ENCODE assay signal across 9 cellular contexts in genomic region chr19:3389876-3390361, GRCh38. TPM values are rescaled to one million over a fixed set of nuclear protein-coding genes. Genes with fewer than 3 reads are reported as not detected.
DNase-seq lines count a peak whose midpoint lies in the region; ATAC-seq and TF ChIP-seq lines count a peak whose summit lies in the region.
"Had no signal": no experiment of that assay in that cellular context is flagged by ENCODE, and none has a peak within 500 bp of the region (broad histone marks: within the 10 kb centered on the region; RNA-seq: fewer than 3 reads in every experiment).

No MANE protein-coding gene starts in this region.

- POLR2A ChIA-PET in CD4-positive, alpha-beta memory T cell (lab: Charles Lee; ENCODE audit: partially characterized antibody) = no interaction called here

- H3K4me2 ChIP-seq in parathyroid adenoma (ENCODE audit: low read length) = peak overlapping the region; percentile 29

- peaks cover 0 to 1% of the 10 kb centered on the region in 2 donors for H3K36me3 Mint-ChIP-seq in CD4-positive, alpha-beta memory T cell

- CTCF ChIA-PET in CD4-positive, alpha-beta memory T cell (lab: Charles Lee; ENCODE audit: partially characterized antibody) = no interaction called here

- H3K36me3 ChIP-seq in esophagus (ENCODE audit: control insufficient read depth in 2 of 2, insufficient read depth in 2 of 2, low read length in 1 of 2) (peaks cover 0 to 13% of the 10 kb centered on the region in 2 donors), parathyroid adenoma (ENCODE audit: control insufficient read depth, insufficient read depth, low read length) (no peaks in the 10 kb centered on the region)
- H3K36me3 ChIP-seq in CD4-positive, alpha-beta memory T cell (ENCODE audit: insufficient read depth, low read length) = no peaks in the 10 kb centered on the region

- H3K27me3 ChIP-seq in esophagus (ENCODE audit: control insufficient read depth in 1 of 2, insufficient read depth in 2 of 2, low read length in 2 of 2) (no peaks in the 10 kb centered on the region), parathyroid adenoma (ENCODE audit: control insufficient read depth, insufficient read depth, low read length) (no peaks in the 10 kb centered on the region)
- no peaks in the 10 kb centered on the region for H3K27me3 ChIP-seq in CD4-positive, alpha-beta memory T cell (ENCODE audit: insufficient read depth, low read length)

- no peak overlapping the region for H3K4me3 ChIP-seq in esophagus (ENCODE audit: low read depth in 1 of 2, low read length in 2 of 2)
- peak overlapping the region; percentile 29 for H3K4me3 ChIP-seq in parathyroid adenoma (ENCODE audit: low read depth, low read length)
- H3K4me3 ChIP-seq in CD4-positive, alpha-beta memory T cell (ENCODE audit: low read length in 2 of 2) = no peak overlapping the region

- in situ Hi-C loops in Caki2 (cut with HindIII; ENCODE audit: low pct_unique_long_range_greater_than_20kb, low sequenced_read_pairs) = no loop called here

- peaks cover 12 to 14% of the 10 kb centered on the region in 2 donors for H3K4me1 ChIP-seq in esophagus (ENCODE audit: control insufficient read depth in 2 of 2, insufficient read depth in 2 of 2, low read length in 1 of 2)
- H3K4me1 ChIP-seq in parathyroid adenoma = peaks cover 50% of the 10 kb centered on the region
- no peaks in the 10 kb centered on the region for H3K4me1 ChIP-seq in CD4-positive, alpha-beta memory T cell (ENCODE audit: insufficient read depth, low read length)
- H3K4me1 ChIP-seq: Caco-2 had no signal

- DNase-seq in Caki2 (ENCODE audit: low read depth) (peak; percentile 42), NCI-H2171 (lab: John Stamatoyannopoulos, UW) (peak; percentile 67), NCI-H2227 (lab: John Stamatoyannopoulos, UW; ENCODE audit: unreplicated experiment) (no peak), left lobe of liver (ENCODE audit: low spot score) (no peak)
- DNase-seq in CD4-positive, alpha-beta memory T cell = no peak
- no peak for DNase-seq in stimulated activated CD4-positive, alpha-beta T cell treated with anti-CD3 and anti-CD28 coated beads, Interleukin-4, amount 100 ng/mL, for 1 hour
- DNase-seq: Caco-2 had no signal

- intact Hi-C loops in CD4-positive, alpha-beta memory T cell (cut with micrococcal nuclease) = no loop called here

- H3K9me3 ChIP-seq in esophagus (ENCODE audit: control insufficient read depth in 2 of 2, insufficient read depth in 1 of 2, low read depth in 1 of 2, low read length in 1 of 2) (no peaks in the 10 kb centered on the region), parathyroid adenoma (ENCODE audit: control insufficient read depth, low read length) (no peaks in the 10 kb centered on the region)
- H3K9me3 ChIP-seq in CD4-positive, alpha-beta memory T cell (ENCODE audit: control insufficient read depth in 1 of 2, low read length in 2 of 2) = no peaks in the 10 kb centered on the region
- H3K9me3 ChIP-seq: Caco-2 had no signal

- peak overlapping the region; percentile 13 for H2AFZ ChIP-seq in parathyroid adenoma

- H3K79me2 ChIP-seq in parathyroid adenoma = peaks cover 57% of the 10 kb centered on the region

- H3K27ac ChIP-seq in esophagus (ENCODE audit: low read depth in 2 of 2, low read length in 1 of 2) (peak overlapping the region; percentile 72 to 83), parathyroid adenoma (peak overlapping the region; percentile 98)
- H3K27ac ChIP-seq in CD4-positive, alpha-beta memory T cell (ENCODE audit: low read depth, low read length) = no peak overlapping the region

- 39 to 43% methylated on average over 17 of the region's 17 CpGs for WGBS in esophagus, 2 donors

- no peaks in the 10 kb centered on the region for H3K27me3 Mint-ChIP-seq in CD4-positive, alpha-beta memory T cell

- ATAC-seq in left lobe of liver = no peak

- H3K27ac Mint-ChIP-seq in CD4-positive, alpha-beta memory T cell = no peak overlapping the region

- H3K9ac ChIP-seq in parathyroid adenoma = no peak overlapping the region

- H3K9me3 Mint-ChIP-seq in CD4-positive, alpha-beta memory T cell = no peaks in the 10 kb centered on the region

- H3K4me1 Mint-ChIP-seq in CD4-positive, alpha-beta memory T cell = peaks cover 6 to 11% (median 7%) of the 10 kb centered on the region in 4 donors

- no peak for TF ChIP-seq CTCF in parathyroid adenoma (IDR thresholded peaks at IDR 0.05)

- H3K4me3 Mint-ChIP-seq in CD4-positive, alpha-beta memory T cell = no peak overlapping the region

RNA-seq across cellular contexts. Expression of gene NFIC, which starts 23.5 kb away (rescaled TPM):
- total RNA-seq in Caki2 (2014; rRNA removed; shearing (Covaris generic); ENCODE audit: low replicate concordance) = 0.06 and 4.6 TPM in 2 replicates
- 10 to 100 TPM; 15.4 to 48.1 TPM for polyA plus RNA-seq in esophagus
- total RNA-seq in CD4-positive, alpha-beta memory T cell = 10 to 100 TPM; 30.3 to 30.9 TPM
- 10 to 100 TPM in 1 of 2 donors, 1 to 10 TPM in 1; 1.9 to 18.9 TPM for polyA plus RNA-seq in CD4-positive, alpha-beta memory T cell
- total RNA-seq in left lobe of liver = 203 TPM

Comparison
In these comparisons a context has a peak if more than half of its experiments do, and no peak if none do; other contexts are left out.
1. DNase-seq: peak in Caki2 (single experiment) and NCI-H2171 (single experiment); none in CD4-positive, alpha-beta memory T cell (0 of 5), stimulated activated CD4-positive, alpha-beta T cell treated with anti-CD3 and anti-CD28 coated beads, Interleukin-4, amount 100 ng/mL, for 1 hour (single experiment), NCI-H2227 (single experiment) and left lobe of liver (single experiment).